ENCODE assay signal across 22 cellular contexts in genomic region chr22:27122561-27122960, GRCh38.
A peak's percentile ranks its signal among the peaks of the same experiment; 100 is the strongest.
DNase-seq lines count a peak whose midpoint lies in the region; ATAC-seq and TF ChIP-seq lines count a peak whose summit lies in the region.
"Had no signal": no experiment of that assay in that cellular context is flagged by ENCODE, and none has a peak within 500 bp of the region (broad histone marks: within the 10 kb centered on the region; RNA-seq: fewer than 3 reads in every experiment).

No MANE protein-coding gene starts in this region.

- H3K4me1 ChIP-seq in mesenchymal stem cell (ENCODE audit: control insufficient read depth, insufficient read depth, low read depth, low read length): peaks cover 3% of the 10 kb centered on the region
- H3K4me1 ChIP-seq: HAP-1, SJSA1 had no signal

- DNase-seq in DMS 273 treated with DMSO at 0.1 percent for 48 hours (lab: John Stamatoyannopoulos, UW) (peak; percentile 65), NCI-H1694 treated with DMSO at 0.1 percent for 48 hours (lab: John Stamatoyannopoulos, UW) (peak; percentile 56), NCI-H69 (lab: John Stamatoyannopoulos, UW) (peak; percentile 26), WERI-Rb-1 (peak; percentile 47), mesenchymal stem cell (no peak), progenitor cell of endocrine pancreas (ENCODE audit: low spot score, unreplicated experiment) (no peak)
- no peak for DNase-seq in stimulated activated naive CD8-positive, alpha-beta T cell treated with anti-CD3 and anti-CD28 coated beads, Interleukin-15, Interleukin-2, amounts not matched to agents 100 U/mL and 50 U/mL, for 24 hours
- DNase-seq in activated CD4-positive, alpha-beta T cell treated with anti-CD3 and anti-CD28 coated beads, Interleukin-2, amount 10 ng/mL, durations not matched to agents 24 days and 14 days: no peak
- DNase-seq: CD4-positive, CD25-positive, alpha-beta regulatory T cell; DMS79 treated with DMSO at 0.1 percent for 48 hours; KBM-7; MM.1S; NCI-H1048; NCI-H187 treated with DMSO at 0.1 percent for 48 hours; NCI-H345; NCI-H526 treated with DMSO at 0.1 percent for 48 hours; T-helper 1 cell had no signal

- no peak overlapping the region for H2BK120ac ChIP-seq in mesenchymal stem cell (ENCODE audit: low read depth, low read length)

- TF ChIP-seq CTCF in WERI-Rb-1 (IDR thresholded peaks at IDR 0.05; ENCODE audit: low read depth, low read length) (no peak), progenitor cell of endocrine pancreas (IDR thresholded peaks at IDR 0.05; ENCODE audit: unreplicated experiment) (no peak)

- WGBS in mesenchymal stem cell: 73% methylated on average over 12 of the region's 12 CpGs

- no peaks in the 10 kb centered on the region for H3K36me3 Mint-ChIP-seq in progenitor cell of endocrine pancreas (ENCODE audit: insufficient read depth)
- no peaks in the 10 kb centered on the region for H3K36me3 Mint-ChIP-seq in activated CD4-positive, alpha-beta T cell treated with anti-CD3 and anti-CD28 coated beads, Interleukin-2, amount 10 ng/mL, durations not matched to agents 24 days and 14 days (ENCODE audit: low read depth)
- H3K36me3 Mint-ChIP-seq: CD4-positive, CD25-positive, alpha-beta regulatory T cell had no signal

- H3K18ac ChIP-seq in mesenchymal stem cell (ENCODE audit: low read depth in 1 of 2, low read length in 2 of 2): no peak overlapping the region

- H3K27me3 ChIP-seq in WERI-Rb-1 (ENCODE audit: insufficient read depth, low read depth, severe bottlenecking) (no peaks in the 10 kb centered on the region), mesenchymal stem cell (ENCODE audit: control insufficient read depth in 1 of 2, insufficient read depth in 1 of 2, low read length in 2 of 2) (peaks cover 0 to 46% of the 10 kb centered on the region in 2 experiments)
- H3K27me3 ChIP-seq: SJSA1 had no signal

- H4K8ac ChIP-seq in mesenchymal stem cell (ENCODE audit: low read length): no peak overlapping the region

- no peak overlapping the region for H2BK12ac ChIP-seq in mesenchymal stem cell (ENCODE audit: low read length in 2 of 2)

- H3K4me2 ChIP-seq in mesenchymal stem cell (ENCODE audit: low read length, poor library complexity, severe bottlenecking): no peak overlapping the region
- H3K4me2 ChIP-seq: A549, GM23338 had no signal

- no peaks in the 10 kb centered on the region for H3K4me1 Mint-ChIP-seq in progenitor cell of endocrine pancreas (ENCODE audit: low read depth)
- no peaks in the 10 kb centered on the region for H3K4me1 Mint-ChIP-seq in activated CD4-positive, alpha-beta T cell treated with anti-CD3 and anti-CD28 coated beads, Interleukin-2, amount 10 ng/mL, durations not matched to agents 24 days and 14 days
- H3K4me1 Mint-ChIP-seq: CD4-positive, CD25-positive, alpha-beta regulatory T cell; GM23338 had no signal

- no peaks in the 10 kb centered on the region for H3K9me3 Mint-ChIP-seq in progenitor cell of endocrine pancreas (ENCODE audit: low read depth)
- no peaks in the 10 kb centered on the region for H3K9me3 Mint-ChIP-seq in activated CD4-positive, alpha-beta T cell treated with anti-CD3 and anti-CD28 coated beads, Interleukin-2, amount 10 ng/mL, durations not matched to agents 24 days and 14 days
- H3K9me3 Mint-ChIP-seq: GM23338 had no signal

- H2BK5ac ChIP-seq in mesenchymal stem cell (ENCODE audit: low read depth, low read length, poor library complexity, severe bottlenecking): no peak overlapping the region

- H4K91ac ChIP-seq in mesenchymal stem cell (ENCODE audit: low read length): no peak overlapping the region

- no peak overlapping the region for H3K9ac ChIP-seq in mesenchymal stem cell (ENCODE audit: low read length)

- no peak overlapping the region for H3K4me3 ChIP-seq in WERI-Rb-1 (ENCODE audit: low read depth, low read length)
- no peak overlapping the region for H3K4me3 ChIP-seq in mesenchymal stem cell (ENCODE audit: insufficient read depth in 1 of 2, low read depth in 1 of 2, low read length in 2 of 2)
- H3K4me3 ChIP-seq: A549, GM23338, HAP-1, SJSA1 had no signal

- H2AFZ ChIP-seq in mesenchymal stem cell (ENCODE audit: low read depth, low read length): no peak overlapping the region
- H2AFZ ChIP-seq: GM23338 had no signal

- no peak for ATAC-seq in stimulated activated naive CD8-positive, alpha-beta T cell treated with anti-CD3 and anti-CD28 coated beads, Interleukin-15, Interleukin-2, amounts not matched to agents 100 U/mL and 50 U/mL, for 24 hours
- ATAC-seq: A549, GM23338, Right ventricle myocardium inferior had no signal

- H3K27me3 Mint-ChIP-seq in progenitor cell of endocrine pancreas: peaks cover 19% of the 10 kb centered on the region
- H3K27me3 Mint-ChIP-seq in activated CD4-positive, alpha-beta T cell treated with anti-CD3 and anti-CD28 coated beads, Interleukin-2, amount 10 ng/mL, durations not matched to agents 24 days and 14 days: peaks cover 15% of the 10 kb centered on the region

- intact Hi-C loops in activated CD4-positive, alpha-beta T cell treated with anti-CD3 and anti-CD28 coated beads, Interleukin-2, amount 10 ng/mL, durations not matched to agents 24 days and 14 days (cut with micrococcal nuclease): no loop called here

- no peaks in the 10 kb centered on the region for H3K9me3 ChIP-seq in WERI-Rb-1 (ENCODE audit: severe bottlenecking)
- H3K9me3 ChIP-seq in mesenchymal stem cell (ENCODE audit: control insufficient read depth, low read length): peaks cover 8% of the 10 kb centered on the region
- H3K9me3 ChIP-seq: HAP-1, SJSA1 had no signal

- H3K14ac ChIP-seq in mesenchymal stem cell (ENCODE audit: low read length in 2 of 2): no peak overlapping the region

- no peak overlapping the region for H2AK5ac ChIP-seq in mesenchymal stem cell (ENCODE audit: low read length, severe bottlenecking)

- no peak overlapping the region for H3K23ac ChIP-seq in mesenchymal stem cell (ENCODE audit: low read length in 2 of 2)

- H3K36me3 ChIP-seq in WERI-Rb-1 (no peaks in the 10 kb centered on the region), mesenchymal stem cell (ENCODE audit: control insufficient read depth in 1 of 2, insufficient read depth in 2 of 2, low read depth in 1 of 2, low read length in 2 of 2) (no peaks in the 10 kb centered on the region)
- H3K36me3 ChIP-seq: HAP-1, SJSA1 had no signal

- H3K79me1 ChIP-seq in mesenchymal stem cell (replicated peaks; ENCODE audit: low read length, poor library complexity, severe bottlenecking): no peaks in the 10 kb centered on the region

- no peak overlapping the region for H2BK15ac ChIP-seq in mesenchymal stem cell (ENCODE audit: low read depth, poor library complexity, severe bottlenecking)

- H3K27ac ChIP-seq in WERI-Rb-1: no peak overlapping the region
- H3K27ac ChIP-seq in mesenchymal stem cell (ENCODE audit: low read length, poor library complexity, severe bottlenecking): no peak overlapping the region
- H3K27ac ChIP-seq: SJSA1 had no signal

- H3K4ac ChIP-seq in mesenchymal stem cell (ENCODE audit: low read depth in 1 of 2, low read length in 2 of 2): no peak overlapping the region

- H3K4me3 Mint-ChIP-seq in progenitor cell of endocrine pancreas (ENCODE audit: low read depth): no peak overlapping the region
- H3K4me3 Mint-ChIP-seq in activated CD4-positive, alpha-beta T cell treated with anti-CD3 and anti-CD28 coated beads, Interleukin-2, amount 10 ng/mL, durations not matched to agents 24 days and 14 days: no peak overlapping the region
- H3K4me3 Mint-ChIP-seq: CD4-positive, CD25-positive, alpha-beta regulatory T cell; GM23338 had no signal

- no peak overlapping the region for H3K27ac Mint-ChIP-seq in progenitor cell of endocrine pancreas
- no peak overlapping the region for H3K27ac Mint-ChIP-seq in activated CD4-positive, alpha-beta T cell treated with anti-CD3 and anti-CD28 coated beads, Interleukin-2, amount 10 ng/mL, durations not matched to agents 24 days and 14 days
- H3K27ac Mint-ChIP-seq: CD4-positive, CD25-positive, alpha-beta regulatory T cell; GM23338 had no signal

Comparison
In these comparisons a context has a peak if more than half of its experiments do, and no peak if none do; other contexts are left out.
1. DNase-seq: peak in DMS 273 treated with DMSO at 0.1 percent for 48 hours (single experiment), NCI-H1694 treated with DMSO at 0.1 percent for 48 hours (single experiment), NCI-H69 (single experiment) and WERI-Rb-1 (single experiment); none in mesenchymal stem cell (single experiment), stimulated activated naive CD8-positive, alpha-beta T cell treated with anti-CD3 and anti-CD28 coated beads, Interleukin-15, Interleukin-2, amounts not matched to agents 100 U/mL and 50 U/mL, for 24 hours (single experiment), progenitor cell of endocrine pancreas (single experiment) and activated CD4-positive, alpha-beta T cell treated with anti-CD3 and anti-CD28 coated beads, Interleukin-2, amount 10 ng/mL, durations not matched to agents 24 days and 14 days (single experiment).